19 cellular contexts compared by ENCODE assay signal in genomic region chr17:62804822-62805221, GRCh38. TPM values are rescaled to one million over a fixed set of nuclear protein-coding genes. Genes with fewer than 3 reads are reported as not detected.
DNase-seq lines count a peak whose midpoint lies in the region; ATAC-seq, FAIRE-seq and TF ChIP-seq lines count a peak whose summit lies in the region.
"Had no signal": no experiment of that assay in that cellular context is flagged by ENCODE, and none has a peak within 500 bp of the region (broad histone marks: within the 10 kb centered on the region; RNA-seq: fewer than 3 reads in every experiment).

No MANE protein-coding gene starts in this region.

- peak overlapping the region; percentile 64 for H3K27ac Mint-ChIP-seq in astrocyte (ENCODE audit: unreplicated experiment)
- H3K27ac Mint-ChIP-seq: activated CD4-positive, alpha-beta T cell treated with anti-CD3 and anti-CD28 coated beads, Interleukin-2, amount 10 ng/mL, durations not matched to agents 24 days and 14 days; activated naive CD8-positive, alpha-beta T cell; natural killer cell; T-helper 2 cell treated with Interferon-gamma antibody and Interleukin-4, amounts not matched to agents 5 μg/mL and 100 μg/mL, for 36 hours had no signal

- H3K27me3 ChIP-seq in astrocyte (ENCODE audit: insufficient read depth, low read length) (no peaks in the 10 kb centered on the region), foreskin keratinocyte (no peaks in the 10 kb centered on the region)

- H3K27ac ChIP-seq in A549 (peak overlapping the region; percentile 89 to 90), astrocyte (ENCODE audit: low read depth, low read length) (peak overlapping the region; percentile 78), foreskin keratinocyte (peak overlapping the region; percentile 48)

- WGBS in A549 (ENCODE audit: missing lambda C conversion rate): 2% methylated on average over 8 of the region's 8 CpGs

- H3K9ac ChIP-seq in astrocyte (ENCODE audit: low read length): peak overlapping the region; percentile 58

- DNase-seq in A549 (ENCODE audit: low read depth in 1 of 2, low spot score in 1 of 2): peak; percentile 86 to 91
- DNase-seq in HTR-8/SVneo (ENCODE audit: insufficient read length, low spot score): no peak
- DNase-seq in astrocyte (ENCODE audit: low read depth): peak; percentile 78
- DNase-seq in foreskin keratinocyte: peak in 1 of 2 donors; percentile 60
- no peak for DNase-seq in stimulated activated CD4-positive, alpha-beta T cell treated with anti-CD3 and anti-CD28 coated beads, Interleukin-15, amount 100 ng/mL, for 24 hours
- no peak for DNase-seq in cerebellum (ENCODE audit: low spot score)
- DNase-seq in NCI-H2171 treated with DMSO at 0.1 percent for 48 hours (lab: John Stamatoyannopoulos, UW): no peak
- DNase-seq: activated CD4-positive, alpha-beta T cell treated with anti-CD3 and anti-CD28 coated beads, Interleukin-2, amount 10 ng/mL, durations not matched to agents 24 days and 14 days; activated T-cell treated with anti-CD3 and anti-CD28 coated beads for 4 hours; GDM1; left ventricle myocardium superior; natural killer cell; NCI-H2081 had no signal

- peak; percentile 89 to 91 for ATAC-seq in A549
- ATAC-seq in foreskin keratinocyte: peak; percentile 14
- no peak for ATAC-seq in HG02840 (IDR thresholded peaks at IDR 0.05; ENCODE audit: low FRiP score, unreplicated experiment)
- ATAC-seq: left ventricle myocardium superior, natural killer cell, Right ventricle myocardium inferior had no signal

- POLR2A ChIA-PET in A549 (lab: Yijun Ruan, JAX): interaction anchor here (1.1 to 2.5 kb wide), 3 partner anchors 13 to 164 kb away, joined by 3 to 11 read pairs (median 4); no protein-coding TSS in a partner anchor

- H3K79me2 ChIP-seq in astrocyte (ENCODE audit: insufficient read depth, low read length): no peaks in the 10 kb centered on the region

- H3K4me2 ChIP-seq in A549: peak overlapping the region; percentile 68
- H3K4me2 ChIP-seq in astrocyte (ENCODE audit: low read length): peak overlapping the region; percentile 10

- peak; percentile 30 to 57; a peak in 4 of 5 replicates for TF ChIP-seq RAD21 in A549 (conservative IDR thresholded peaks at IDR 0.05 in 1 of 2, IDR thresholded peaks at IDR 0.05 in 1 of 2)

- H3K9me3 ChIP-seq in A549 (no peaks in the 10 kb centered on the region), astrocyte (ENCODE audit: insufficient read depth, low read depth, low read length) (no peaks in the 10 kb centered on the region)

- CTCF ChIA-PET in A549 (lab: Yijun Ruan, JAX): interaction anchor here (0.7 to 1.9 kb wide), 9 partner anchors 14 to 604 kb away, joined by 3 to 7 read pairs (median 4); partner anchors contain the start of gene TANC2

- H2AFZ ChIP-seq in astrocyte (ENCODE audit: low read depth, low read length): peak overlapping the region; percentile 29

- no peak overlapping the region for H3K4me3 ChIP-seq in A549
- H3K4me3 ChIP-seq in astrocyte (ENCODE audit: insufficient read depth, low read depth, low read length): no peak overlapping the region

- no peak for TF ChIP-seq POLR2A in A549 (IDR thresholded peaks at IDR 0.05; ENCODE audit: low read length)

- peaks cover 2% of the 10 kb centered on the region for H3K36me3 Mint-ChIP-seq in astrocyte (ENCODE audit: low read depth, unreplicated experiment)
- H3K36me3 Mint-ChIP-seq: activated naive CD8-positive, alpha-beta T cell; natural killer cell had no signal

- no peak overlapping the region for H3K4me3 Mint-ChIP-seq in astrocyte (ENCODE audit: unreplicated experiment)
- H3K4me3 Mint-ChIP-seq: activated CD4-positive, alpha-beta T cell treated with anti-CD3 and anti-CD28 coated beads, Interleukin-2, amount 10 ng/mL, durations not matched to agents 24 days and 14 days; activated naive CD8-positive, alpha-beta T cell; central memory CD8-positive, alpha-beta T cell; natural killer cell; T-helper 2 cell treated with Interferon-gamma antibody and Interleukin-4, amounts not matched to agents 5 μg/mL and 100 μg/mL, for 36 hours had no signal

- peak; percentile 97 for FAIRE-seq in A549 (lab: Jason Lieb, UNC)
- FAIRE-seq in HTR-8/SVneo (lab: Jason Lieb, UNC): peak; percentile 94
- no peak for FAIRE-seq in astrocyte (lab: Jason Lieb, UNC)

- H3K9me3 Mint-ChIP-seq in astrocyte (ENCODE audit: unreplicated experiment): no peaks in the 10 kb centered on the region
- H3K9me3 Mint-ChIP-seq: activated CD4-positive, alpha-beta T cell treated with anti-CD3 and anti-CD28 coated beads, Interleukin-2, amount 10 ng/mL, durations not matched to agents 24 days and 14 days; central memory CD8-positive, alpha-beta T cell; natural killer cell; T-helper 2 cell treated with Interferon-gamma antibody and Interleukin-4, amounts not matched to agents 5 μg/mL and 100 μg/mL, for 36 hours had no signal

- no peaks in the 10 kb centered on the region for H3K36me3 ChIP-seq in astrocyte (ENCODE audit: insufficient read depth, low read length)

- TF ChIP-seq CTCF in A549 (IDR thresholded peaks at IDR 0.05): no peak
- no peak for TF ChIP-seq CTCF in astrocyte (IDR thresholded peaks at IDR 0.05; ENCODE audit: insufficient read depth, low read depth, low read length)
- no peak for TF ChIP-seq CTCF in foreskin keratinocyte (conservative IDR thresholded peaks at IDR 0.05)

- H3K4me1 Mint-ChIP-seq in astrocyte (ENCODE audit: low read depth, unreplicated experiment): peaks cover 14% of the 10 kb centered on the region
- H3K4me1 Mint-ChIP-seq: activated CD4-positive, alpha-beta T cell treated with anti-CD3 and anti-CD28 coated beads, Interleukin-2, amount 10 ng/mL, durations not matched to agents 24 days and 14 days; central memory CD8-positive, alpha-beta T cell; natural killer cell had no signal

- no peaks in the 10 kb centered on the region for H3K27me3 Mint-ChIP-seq in astrocyte (ENCODE audit: low read depth, unreplicated experiment)

- no peaks in the 10 kb centered on the region for H4K20me1 ChIP-seq in astrocyte (ENCODE audit: insufficient read depth, low read length)

- TF ChIP-seq EP300 in A549 (IDR thresholded peaks at IDR 0.05): peak; percentile 85 to 87; a peak in 2 of 5 replicates

- peaks cover 51% of the 10 kb centered on the region for H3K4me1 ChIP-seq in A549
- H3K4me1 ChIP-seq in astrocyte (ENCODE audit: insufficient read depth, low read length): peaks cover 4% of the 10 kb centered on the region
- H3K4me1 ChIP-seq in foreskin keratinocyte: no peaks in the 10 kb centered on the region

TF ChIP-seq in A549, 52 proteins besides CTCF, POLR2A, EP300 and RAD21 (continues in another document):
- no peak for TF ChIP-seq NPAS2 (CRISPR knock-in tag; IDR thresholded peaks at IDR 0.05; ENCODE audit: borderline replicate concordance)
- no peak for TF ChIP-seq HOXA7 (CRISPR knock-in tag; IDR thresholded peaks at IDR 0.05)
- peak; percentile 85 for TF ChIP-seq GATA3 (IDR thresholded peaks at IDR 0.05; ENCODE audit: borderline replicate concordance)
- no peak for TF ChIP-seq RCOR1 (IDR thresholded peaks at IDR 0.05; ENCODE audit: low read depth, low read length)
- peak; percentile 88 for TF ChIP-seq MAFK (IDR thresholded peaks at IDR 0.05; ENCODE audit: partially characterized antibody)
- TF ChIP-seq MYC (IDR thresholded peaks at IDR 0.05; ENCODE audit: borderline replicate concordance, low read length): no peak
- TF ChIP-seq FOSL2 (IDR thresholded peaks at IDR 0.05): peak; percentile 90
- TF ChIP-seq FOSL2 (CRISPR knock-in tag; IDR thresholded peaks at IDR 0.05): peak; percentile 97
- TF ChIP-seq ESRRA (IDR thresholded peaks at IDR 0.05; ENCODE audit: borderline replicate concordance, low read length): no peak
- peak; percentile 88 for TF ChIP-seq NFE2L2 (conservative IDR thresholded peaks at IDR 0.05; ENCODE audit: low read length)
- no peak for TF ChIP-seq TFCP2L1 (CRISPR knock-in tag; IDR thresholded peaks at IDR 0.05)
- TF ChIP-seq NR3C1 (IDR thresholded peaks at IDR 0.05): no peak
- no peak for TF ChIP-seq RNF2 (IDR thresholded peaks at IDR 0.05; ENCODE audit: borderline replicate concordance, low read depth)
- TF ChIP-seq USF2 (IDR thresholded peaks at IDR 0.05): no peak
- TF ChIP-seq HOXB5 (CRISPR knock-in tag; IDR thresholded peaks at IDR 0.05): no peak
- no peak for TF ChIP-seq ELK1 (IDR thresholded peaks at IDR 0.05; ENCODE audit: low read depth, low read length)
- peak in 1 of 2 experiments; percentile 92; a peak in 3 of 4 replicates for TF ChIP-seq CEBPB (IDR thresholded peaks at IDR 0.05)
- TF ChIP-seq CBX8 (IDR thresholded peaks at IDR 0.05): no peak
- TF ChIP-seq ZNF302 (CRISPR knock-in tag; IDR thresholded peaks at IDR 0.05): no peak
- TF ChIP-seq POLR2AphosphoS2 (conservative IDR thresholded peaks at IDR 0.05; ENCODE audit: low read length): no peak
- TF ChIP-seq KDM5A (IDR thresholded peaks at IDR 0.05): no peak
- TF ChIP-seq CHD2 (IDR thresholded peaks at IDR 0.05; ENCODE audit: low read length, partially characterized antibody): no peak
- no peak for TF ChIP-seq CHD4 (IDR thresholded peaks at IDR 0.05; ENCODE audit: borderline replicate concordance)

RNA-seq across cellular contexts. Expression of gene MARCHF10, which starts 3.3 kb away (rescaled TPM):
- polyA plus RNA-seq in A549 (2011; rRNA removed) (0.57 and 0.73 TPM in 2 replicates), A549 (2017; fragmentation: RNase III; extraction: RNeasy Plus Mini Kit Qiagen cat#74134 plus additional on column Dnase treatment) (0.42 to 0.69 TPM (median 0.43 TPM) in 3 replicates), foreskin keratinocyte (0.03 TPM in 1 of 2 replicates, not detected in the other)
- 0.52 and 0.60 TPM in 2 replicates for polyA plus RNA-seq in A549 (2012; cell fraction: cytosol; rRNA removed)
- polyA plus RNA-seq in A549 (2012; cell fraction: nucleus; rRNA removed): 0.31 and 0.34 TPM in 2 replicates
- polyA minus RNA-seq in A549 (2011; rRNA and poly(A)+ RNA removed): 1.2 TPM in 1 of 2 replicates, not detected in the other
- total RNA-seq in astrocyte (not detected in 2 replicates), foreskin keratinocyte (not detected in 2 replicates), cerebellum (0.09 TPM)
- total RNA-seq: activated CD4-positive, alpha-beta T cell treated with anti-CD3 and anti-CD28 coated beads, Interleukin-2, amount 10 ng/mL, durations not matched to agents 24 days and 14 days; left ventricle myocardium superior; pulmonary artery endothelial cell; Right ventricle myocardium inferior had no signal

Comparison
In these comparisons a context has a peak if more than half of its experiments do, and no peak if none do; other contexts are left out.
1. DNase-seq: peak in A549 (2 of 2) and astrocyte (single experiment); none in HTR-8/SVneo (single experiment), stimulated activated CD4-positive, alpha-beta T cell treated with anti-CD3 and anti-CD28 coated beads, Interleukin-15, amount 100 ng/mL, for 24 hours (single experiment), cerebellum (single experiment) and NCI-H2171 treated with DMSO at 0.1 percent for 48 hours (single experiment).
2. Peak in every context shown above with its lines, with median percentiles within 50 percentile points of each other: H3K27ac ChIP-seq.